8 cellular contexts compared by ENCODE assay signal in the genomic region with DNA sequence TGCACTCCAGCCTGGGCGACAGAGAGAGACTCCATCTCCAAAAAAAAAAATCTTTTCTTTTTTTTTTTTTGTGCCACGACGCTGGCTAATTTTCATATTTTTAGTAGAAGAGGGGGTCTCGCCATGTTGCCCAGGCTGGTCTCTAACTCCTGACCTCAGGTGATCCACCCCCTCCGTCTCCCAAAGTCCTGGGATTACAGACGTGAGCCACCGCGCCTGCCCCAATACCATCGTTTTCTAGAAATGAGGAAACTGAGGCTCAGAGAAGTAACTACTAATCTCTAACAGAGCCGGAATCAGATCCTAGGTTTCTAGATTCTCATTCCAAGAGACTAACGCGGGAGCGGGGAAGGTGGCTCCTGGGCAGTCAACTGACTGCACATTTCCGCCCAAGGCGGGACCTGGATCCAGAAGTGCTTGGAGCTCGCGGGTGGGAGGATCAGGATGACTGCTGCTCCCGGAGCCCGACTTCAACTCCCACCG. TPM values are rescaled to one million over a fixed set of nuclear protein-coding genes. Genes with fewer than 3 reads are reported as not detected.
DNase-seq lines count a peak whose midpoint lies in the region; ATAC-seq, FAIRE-seq and TF ChIP-seq lines count a peak whose summit lies in the region.

No MANE protein-coding gene starts in this region.

- dilution Hi-C loops in mammary epithelial cell (cut with HindIII; ENCODE audit: low sequenced_read_pairs) = loop anchor here (5.0 to 10.0 kb wide), 6 partner anchors 45 to 430 kb away; no protein-coding TSS in a partner anchor

- H3K4me3 ChIP-seq in BE2C (ENCODE audit: low read depth, low read length) (peak overlapping the region; percentile 85), MG63 (peak overlapping the region; percentile 65), mammary epithelial cell (replicated peaks in 1 of 3; ENCODE audit: insufficient read depth in 1 of 3, low read depth in 2 of 3, low read length in 3 of 3) (peak overlapping the region; percentile 75 to 86 (median 79)), liver (ENCODE audit: low read depth in 1 of 3, low read length in 3 of 3) (peak overlapping the region; percentile 86 to 95 (median 94)), tibial nerve (peak overlapping the region; percentile 65 to 87 (median 77))

- peak overlapping the region; percentile 95 for H2AFZ ChIP-seq in mammary epithelial cell (ENCODE audit: low read depth, low read length)

- H3K36me3 ChIP-seq in BE2C = no peaks in the 10 kb centered on the region
- no peaks in the 10 kb centered on the region for H3K36me3 ChIP-seq in MG63
- no peaks in the 10 kb centered on the region for H3K36me3 ChIP-seq in mammary epithelial cell (ENCODE audit: insufficient read depth, low read length)
- no peaks in the 10 kb centered on the region for H3K36me3 ChIP-seq in liver (ENCODE audit: control insufficient read depth in 4 of 4, insufficient read depth in 3 of 4, low read depth in 1 of 4, low read length in 3 of 4)
- peaks cover 0 to 5% (median 0%) of the 10 kb centered on the region in 3 donors for H3K36me3 ChIP-seq in tibial nerve

- TF ChIP-seq CTCF in BE2C (IDR thresholded peaks at IDR 0.05; ENCODE audit: low read depth, low read length) (no peak), mammary epithelial cell (conservative IDR thresholded peaks at IDR 0.05 in 1 of 2, IDR thresholded peaks at IDR 0.05 in 1 of 2; ENCODE audit: extremely low read depth in 1 of 2, insufficient read depth in 1 of 2, low read depth in 1 of 2, low read length in 2 of 2) (no peak), liver (IDR thresholded peaks at IDR 0.05; ENCODE audit: low read depth, low read length, missing input control) (no peak), tibial nerve (IDR thresholded peaks at IDR 0.05) (no peak)

- H3K4me1 ChIP-seq in BE2C (peaks cover 2% of the 10 kb centered on the region; the same call in 1 of the 2 replicates), mammary epithelial cell (ENCODE audit: insufficient read depth, low read length) (peaks cover 31% of the 10 kb centered on the region), liver (ENCODE audit: control insufficient read depth in 4 of 4, insufficient read depth in 4 of 4, low read length in 3 of 4) (peaks cover 1 to 12% (median 5%) of the 10 kb centered on the region in 4 donors), tibial nerve (peaks cover 0 to 39% (median 8%) of the 10 kb centered on the region in 4 donors)

- H3K79me2 ChIP-seq in mammary epithelial cell (ENCODE audit: insufficient read depth, low read length) = peaks cover 12% of the 10 kb centered on the region

- ATAC-seq in GM19395 (IDR thresholded peaks at IDR 0.05; ENCODE audit: unreplicated experiment) = peak; percentile 28

- DNase-seq in BE2C (no peak), MG63 (no peak), mammary epithelial cell (peak; percentile 72), tibial nerve (ENCODE audit: low spot score in 2 of 2) (no peak), frontal cortex (ENCODE audit: low spot score in 2 of 2) (no peak)
- no peak for DNase-seq in stimulated activated CD8-positive, alpha-beta memory T cell treated with anti-CD3 and anti-CD28 coated beads, Interleukin-4, amount 100 ng/mL, for 48 hours

- 2% methylated on average over 14 of the region's 20 CpGs for WGBS in mammary epithelial cell (ENCODE audit: low coverage, missing lambda C conversion rate)
- under 1% methylated on average over 20 of the region's 20 CpGs for WGBS in liver
- WGBS in tibial nerve, 2 donors = 2% methylated on average over 17 to 19 of the region's 20 CpGs

- no peak for FAIRE-seq in frontal cortex (lab: Jason Lieb, UNC)

- H4K20me1 ChIP-seq in mammary epithelial cell (ENCODE audit: insufficient read depth, low read length) = no peaks in the 10 kb centered on the region

- BruUV-seq in mammary epithelial cell (replicated peaks; lab: Mats Ljungman, UMichigan) = TSS peak; percentile 84

- H3K9ac ChIP-seq in mammary epithelial cell (ENCODE audit: insufficient read depth, low read length) (peak overlapping the region; percentile 83), liver (ENCODE audit: low read depth in 1 of 2, low read length in 2 of 2) (peak overlapping the region; percentile 76 to 88)

- H3K4me2 ChIP-seq in mammary epithelial cell (ENCODE audit: insufficient read depth, low read depth, low read length) = peak overlapping the region; percentile 99

- no peak for TF ChIP-seq EP300 in tibial nerve (IDR thresholded peaks at IDR 0.05)

- TF ChIP-seq RAD21 in liver (IDR thresholded peaks at IDR 0.05) = no peak

- no peaks in the 10 kb centered on the region for H3K27me3 ChIP-seq in BE2C
- H3K27me3 ChIP-seq in MG63 = no peaks in the 10 kb centered on the region
- no peaks in the 10 kb centered on the region for H3K27me3 ChIP-seq in mammary epithelial cell (ENCODE audit: insufficient read depth, low read length)
- H3K27me3 ChIP-seq in liver (ENCODE audit: control insufficient read depth in 4 of 4, insufficient read depth in 4 of 4, low read length in 3 of 4) = no peaks in the 10 kb centered on the region
- no peaks in the 10 kb centered on the region for H3K27me3 ChIP-seq in tibial nerve

- peak overlapping the region; percentile 85 for H3K27ac ChIP-seq in mammary epithelial cell (ENCODE audit: insufficient read depth, low read depth, low read length)
- H3K27ac ChIP-seq in liver (ENCODE audit: low read depth in 1 of 2, low read length in 2 of 2) = peak overlapping the region; percentile 94 to 96
- H3K27ac ChIP-seq in tibial nerve = peak overlapping the region; percentile 87 to 97 (median 92)

- H3K9me3 ChIP-seq in BE2C = no peaks in the 10 kb centered on the region
- H3K9me3 ChIP-seq in MG63 = no peaks in the 10 kb centered on the region
- H3K9me3 ChIP-seq in mammary epithelial cell (replicated peaks; ENCODE audit: insufficient read depth, low read length) = no peaks in the 10 kb centered on the region
- H3K9me3 ChIP-seq in liver (ENCODE audit: control insufficient read depth in 4 of 4, low read length in 3 of 4) = no peaks in the 10 kb centered on the region
- no peaks in the 10 kb centered on the region for H3K9me3 ChIP-seq in tibial nerve

- CTCF ChIA-PET in mammary epithelial cell (lab: Charles Lee; ENCODE audit: low non-redundant PET) = interaction anchor here (0.7 to 1.4 kb wide), 6 partner anchors 29 to 64 kb away, joined by 3 to 9 read pairs (median 4); no protein-coding TSS in a partner anchor

- TF ChIP-seq POLR2A in tibial nerve (IDR thresholded peaks at IDR 0.05) = no peak

- intact Hi-C loops in mammary epithelial cell (cut with micrococcal nuclease) = loop anchor here (1.0 to 5.0 kb wide), 9 partner anchors 24 to 262 kb away; a partner anchor contains a TSS

- in situ Hi-C loops in mammary epithelial cell (cut with MboI; ENCODE audit: low sequenced_read_pairs in 2 of 2) = no loop called here

TF ChIP-seq in liver, 16 proteins besides CTCF, POLR2A, EP300 and RAD21:
- no peak for TF ChIP-seq RXRA (IDR thresholded peaks at IDR 0.05)
- TF ChIP-seq NR2F2 (IDR thresholded peaks at IDR 0.05) = peak; percentile 15
- TF ChIP-seq TAF1 (conservative IDR thresholded peaks at IDR 0.05) = peak; percentile 56

RNA-seq across cellular contexts. Expression of a gene that starts 13.6 kb away (rescaled TPM):
- 3.9 TPM for polyA plus RNA-seq in BE2C (2012; ENCODE audit: insufficient read depth, insufficient read length, low read depth)
- total RNA-seq in MG63 (2014; rRNA removed; shearing (Covaris generic); ENCODE audit: low replicate concordance) = 3.8 and 5.1 TPM in 2 replicates
- 10 to 100 TPM; 47.0 to 86.9 TPM for total RNA-seq in mammary epithelial cell
- polyA plus RNA-seq in mammary epithelial cell = 34.8 TPM
- polyA minus RNA-seq in mammary epithelial cell = 21.2 TPM
- total RNA-seq in liver = 10 to 100 TPM in 1 of 2 donors, 1 to 10 TPM in 1; 4.8 to 10.4 TPM
- 1 to 10 TPM; 7.6 to 8.7 TPM for polyA plus RNA-seq in liver
- 10 to 100 TPM; 28.5 to 51.6 (median 43.1) TPM for total RNA-seq in tibial nerve
- total RNA-seq in frontal cortex = 2.0 TPM

RNA-seq across cellular contexts. Expression of a gene that starts 27.8 kb away (rescaled TPM):
- 133 TPM for polyA plus RNA-seq in BE2C (2012; ENCODE audit: insufficient read depth, insufficient read length, low read depth)
- 17.2 and 25.8 TPM in 2 replicates for total RNA-seq in MG63 (2014; rRNA removed; shearing (Covaris generic); ENCODE audit: low replicate concordance)
- total RNA-seq in mammary epithelial cell (10 to 100 TPM; 25.7 to 56.7 TPM), liver (10 to 100 TPM in 1 of 2 donors, 1 to 10 TPM in 1; 5.6 to 15.0 TPM), tibial nerve (100 to 1,000 TPM in 1 of 4 donors, 10 to 100 TPM in 3; 46.8 to 158 (median 69.5) TPM), frontal cortex (55.8 TPM)
- polyA plus RNA-seq in mammary epithelial cell (29.0 TPM), liver (1 to 10 TPM; 5.5 to 6.1 TPM)
- polyA minus RNA-seq in mammary epithelial cell = 34.7 TPM

RNA-seq across cellular contexts. Expression of a gene that starts 36.4 kb away (rescaled TPM):
- polyA plus RNA-seq in BE2C (2012; ENCODE audit: insufficient read depth, insufficient read length, low read depth) = 33.9 TPM
- 17.3 and 40.1 TPM in 2 replicates for total RNA-seq in MG63 (2014; rRNA removed; shearing (Covaris generic); ENCODE audit: low replicate concordance)
- 10 to 100 TPM; 39.2 to 75.2 TPM for total RNA-seq in mammary epithelial cell
- polyA plus RNA-seq in mammary epithelial cell = 86.3 TPM
- polyA minus RNA-seq in mammary epithelial cell = 5.9 TPM
- 10 to 100 TPM; 18.8 to 53.0 TPM for total RNA-seq in liver
- polyA plus RNA-seq in liver = 100 to 1,000 TPM; 119 to 246 TPM
- total RNA-seq in tibial nerve = 100 to 1,000 TPM in 1 of 4 donors, 10 to 100 TPM in 3; 70.8 to 154 (median 88.5) TPM
- 3.7 TPM for total RNA-seq in frontal cortex

RNA-seq across cellular contexts. Expression of a gene that starts 50.6 kb away (rescaled TPM):
- 272 TPM for polyA plus RNA-seq in BE2C (2012; ENCODE audit: insufficient read depth, insufficient read length, low read depth)
- 24.2 and 31.8 TPM in 2 replicates for total RNA-seq in MG63 (2014; rRNA removed; shearing (Covaris generic); ENCODE audit: low replicate concordance)
- total RNA-seq in mammary epithelial cell = 10 to 100 TPM; 31.7 to 55.4 TPM
- polyA plus RNA-seq in mammary epithelial cell = 37.8 TPM
- 81.3 TPM for polyA minus RNA-seq in mammary epithelial cell
- 10 to 100 TPM; 35.0 to 41.4 TPM for total RNA-seq in liver
- polyA plus RNA-seq in liver = 10 to 100 TPM; 13.4 to 28.4 TPM
- 100 to 1,000 TPM in 1 of 4 donors, 10 to 100 TPM in 3; 46.0 to 134 (median 65.4) TPM for total RNA-seq in tibial nerve
- 46.9 TPM for total RNA-seq in frontal cortex

RNA-seq across cellular contexts. Expression of a gene that starts 56.5 kb away (rescaled TPM):
- 0.59 TPM for polyA plus RNA-seq in BE2C (2012; ENCODE audit: insufficient read depth, insufficient read length, low read depth)
- total RNA-seq in MG63 (2014; rRNA removed; shearing (Covaris generic); ENCODE audit: low replicate concordance) = 6.4 and 7.7 TPM in 2 replicates
- total RNA-seq in mammary epithelial cell = 10 to 100 TPM in 1 of 2 donors, 1 to 10 TPM in 1; 8.3 to 12.5 TPM
- 15.4 TPM for polyA plus RNA-seq in mammary epithelial cell
- 21.4 TPM for polyA minus RNA-seq in mammary epithelial cell
- under 1 TPM; 0.17 to 0.23 TPM for total RNA-seq in liver
- 1 to 10 TPM in 1 of 2 donors, under 1 TPM in 1; 0.14 to 1.8 TPM for polyA plus RNA-seq in liver
- 10 to 100 TPM in 1 of 4 donors, 1 to 10 TPM in 3; 3.7 to 23.1 (median 5.9) TPM for total RNA-seq in tibial nerve
- total RNA-seq in frontal cortex = under 0.01 TPM
